ENCODE assay signal across 1 cellular context in genomic region chr2:46329340-46329739, GRCh38.
TF ChIP-seq lines count a peak whose summit lies in the region.

No MANE protein-coding gene starts in this region.

TF ChIP-seq in liver, 16 proteins besides CTCF, POLR2A, EP300 and RAD21 (continued from another document):
- TF ChIP-seq ZBTB33 (IDR thresholded peaks at IDR 0.05): no peak
